In the genomic region with DNA sequence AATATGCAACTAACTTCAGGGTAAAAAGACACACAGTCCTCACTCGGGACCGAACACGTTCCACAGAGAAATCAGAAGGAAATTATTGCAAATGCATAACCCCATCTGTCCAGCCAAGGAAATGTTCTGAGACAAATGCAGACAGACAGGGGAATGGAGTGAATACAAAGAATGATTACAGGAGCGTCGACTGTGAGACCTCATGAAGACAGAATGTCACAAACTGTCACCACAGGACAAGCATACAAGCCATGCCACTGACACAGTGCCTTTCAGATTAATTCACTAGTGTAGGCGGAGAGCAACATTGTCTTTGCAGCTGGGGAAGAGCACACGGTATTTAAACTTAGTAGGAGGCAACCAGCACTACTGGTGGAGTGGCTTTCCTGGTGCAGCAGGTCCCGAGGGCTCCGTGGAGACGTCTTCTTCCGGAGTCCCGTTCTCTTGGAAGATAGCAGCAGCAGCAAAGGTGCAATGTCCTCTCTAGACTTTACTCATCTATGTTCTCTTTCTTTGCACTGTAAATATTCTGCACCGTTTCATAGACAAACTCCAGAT, we compare ENCODE assay signal across 24 cellular contexts. TPM values are rescaled to one million over a fixed set of nuclear protein-coding genes. Genes with fewer than 3 reads are reported as not detected.
"Had no signal": no experiment of that assay in that cellular context is flagged by ENCODE, and none has a peak within 500 bp of the region (broad histone marks: within the 10 kb centered on the region; RNA-seq: fewer than 3 reads in every experiment).

No MANE protein-coding gene starts in this region.

- H3K36me3 Mint-ChIP-seq: natural killer cell treated with Interleukin-12 subunit alpha and Interleukin-12 subunit beta and Interleukin-15 and Interleukin-18, amount 100 ng/mL, for 72 hours had no signal

- H3K27me3 Mint-ChIP-seq: natural killer cell treated with Interleukin-12 subunit alpha and Interleukin-12 subunit beta and Interleukin-15 and Interleukin-18, amount 100 ng/mL, for 72 hours; stimulated activated naive B cell treated with anti-CD40 and anti-IgM and Interleukin-4, amounts not matched to agents 10 μg/mL and 1 μg/mL and 100 μg/mL, for 72 hours had no signal

- H3K9me3 Mint-ChIP-seq: activated naive CD4-positive, alpha-beta T cell treated with anti-CD3 and anti-CD28 coated beads, Interleukin-2, amount 50 U/mL, for 72 hours; activated T-helper 1 cell treated with anti-CD3 and anti-CD28 coated beads, Interleukin-12 subunit alpha, Interleukin-12 subunit beta, Interleukin-2, Interleukin-4 antibody, amounts not matched to agents 30 ng/mL and 10 ng/mL and 1 ng/mL, durations not matched to agents 14 hours and 24 hours and 36 hours; brain; natural killer cell treated with Interleukin-12 subunit alpha and Interleukin-12 subunit beta and Interleukin-15 and Interleukin-18, amount 100 ng/mL, for 72 hours; stimulated activated naive B cell treated with anti-CD40 and anti-IgM and Interleukin-4, amounts not matched to agents 10 μg/mL and 1 μg/mL and 100 μg/mL, for 72 hours; T-helper 2 cell treated with Interferon-gamma antibody and Interleukin-4, amounts not matched to agents 5 μg/mL and 100 μg/mL, for 36 hours had no signal

- ATAC-seq: activated naive CD4-positive, alpha-beta T cell treated with anti-CD3 and anti-CD28 coated beads, Interleukin-2, amount 50 U/mL, for 72 hours; gastroesophageal sphincter; left cardiac atrium; left ventricle myocardium superior; mucosa of descending colon; natural killer cell treated with Interleukin-12 subunit alpha and Interleukin-12 subunit beta and Interleukin-15 and Interleukin-18, amount 100 ng/mL, for 72 hours; stimulated activated naive B cell treated with anti-CD40 and anti-IgM and Interleukin-4, amounts not matched to agents 10 μg/mL and 1 μg/mL and 100 μg/mL, for 72 hours; upper lobe of right lung had no signal

- H3K4me3 Mint-ChIP-seq: activated T-helper 1 cell treated with anti-CD3 and anti-CD28 coated beads, Interleukin-12 subunit alpha, Interleukin-12 subunit beta, Interleukin-2, Interleukin-4 antibody, amounts not matched to agents 30 ng/mL and 10 ng/mL and 1 ng/mL, durations not matched to agents 14 hours and 24 hours and 36 hours; brain; natural killer cell treated with Interleukin-12 subunit alpha and Interleukin-12 subunit beta and Interleukin-15 and Interleukin-18, amount 100 ng/mL, for 72 hours; stimulated activated naive B cell treated with anti-CD40 and anti-IgM and Interleukin-4, amounts not matched to agents 10 μg/mL and 1 μg/mL and 100 μg/mL, for 72 hours; T-helper 2 cell treated with Interferon-gamma antibody and Interleukin-4, amounts not matched to agents 5 μg/mL and 100 μg/mL, for 36 hours had no signal

- H3K27ac Mint-ChIP-seq: natural killer cell treated with Interleukin-12 subunit alpha and Interleukin-12 subunit beta and Interleukin-15 and Interleukin-18, amount 100 ng/mL, for 72 hours; stimulated activated naive B cell treated with anti-CD40 and anti-IgM and Interleukin-4, amounts not matched to agents 10 μg/mL and 1 μg/mL and 100 μg/mL, for 72 hours; T-helper 2 cell treated with Interferon-gamma antibody and Interleukin-4, amounts not matched to agents 5 μg/mL and 100 μg/mL, for 36 hours had no signal

- DNase-seq: activated CD4-positive, alpha-beta T cell treated with anti-CD3 and anti-CD28 coated beads for 48 hours; activated T-cell treated with anti-CD3 and anti-CD28 coated beads for 4 hours; central memory CD4-positive, alpha-beta T cell; hippocampal formation; left cardiac atrium; left ventricle myocardium superior; mucosa of descending colon; sigmoid colon; small intestine; stimulated activated CD4-positive, alpha-beta T cell treated with anti-CD3 and anti-CD28 coated beads, Interleukin-4, amount 100 ng/mL, for 24 hours; stimulated activated naive B cell treated with anti-CD40 and anti-IgM and Interleukin-4, amounts not matched to agents 10 μg/mL and 1 μg/mL and 100 μg/mL, for 72 hours; stomach; T-helper 1 cell; thyroid gland; upper lobe of right lung had no signal

RNA-seq across cellular contexts. Expression of a gene that starts 46.5 kb away (rescaled TPM):
- total RNA-seq: fibroblast of lung, fibroblast of villous mesenchyme, myocyte had no signal
